8 cellular contexts compared by ENCODE assay signal in the genomic region with DNA sequence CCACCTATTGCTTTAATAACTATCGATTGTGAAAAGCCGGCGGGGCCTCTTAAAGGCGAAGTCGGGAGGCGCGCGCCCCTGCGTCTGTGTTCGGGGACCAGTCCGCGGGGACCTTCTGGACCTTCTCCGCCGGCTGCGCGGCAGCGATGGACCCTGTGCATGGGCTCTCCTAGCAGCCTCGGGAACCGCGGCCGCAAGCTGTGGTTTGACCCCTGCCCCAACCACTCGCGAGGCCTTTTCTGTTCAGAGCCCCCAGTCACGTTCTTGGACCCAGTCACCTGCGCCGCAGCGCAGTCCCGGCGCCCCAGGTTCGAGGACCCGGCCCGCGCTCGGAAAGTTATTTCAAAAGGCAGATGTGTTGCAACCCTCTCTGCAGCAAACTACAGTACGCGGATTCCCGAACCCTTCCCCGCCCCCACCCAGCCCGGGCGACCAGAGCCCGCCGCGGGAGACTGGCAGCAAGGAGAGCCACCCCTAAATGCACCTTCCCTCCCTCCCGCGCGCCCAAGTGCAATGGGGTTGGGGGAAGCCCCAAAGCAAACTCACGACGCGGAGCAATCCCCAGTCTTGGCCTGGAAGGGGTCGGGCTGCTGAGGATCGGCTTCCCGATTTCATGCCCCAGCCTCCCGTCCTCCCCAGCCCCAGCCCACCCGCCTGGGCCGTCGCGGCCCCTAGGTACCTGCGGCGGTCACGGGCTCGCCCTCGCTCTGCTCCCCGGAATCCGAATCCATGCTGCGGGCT. TPM values are rescaled to one million over a fixed set of nuclear protein-coding genes. Genes with fewer than 3 reads are reported as not detected.
DNase-seq lines count a peak whose midpoint lies in the region; ATAC-seq and TF ChIP-seq lines count a peak whose summit lies in the region.

No MANE protein-coding gene starts in this region.

- H3K9me3 Mint-ChIP-seq in activated CD4-positive, alpha-beta T cell treated with anti-CD3 and anti-CD28 coated beads, Interleukin-2, amount 10 ng/mL, durations not matched to agents 7 days and 5 days, result no peaks in the 10 kb centered on the region

- H3K4me1 Mint-ChIP-seq in activated CD4-positive, alpha-beta T cell treated with anti-CD3 and anti-CD28 coated beads, Interleukin-2, amount 10 ng/mL, durations not matched to agents 7 days and 5 days, result peaks cover 9% of the 10 kb centered on the region

- H3K36me3 Mint-ChIP-seq in activated CD4-positive, alpha-beta T cell treated with anti-CD3 and anti-CD28 coated beads, Interleukin-2, amount 10 ng/mL, durations not matched to agents 7 days and 5 days (ENCODE audit: low read depth), result peaks cover 1% of the 10 kb centered on the region

- H3K27ac Mint-ChIP-seq in activated CD4-positive, alpha-beta T cell treated with anti-CD3 and anti-CD28 coated beads, Interleukin-2, amount 10 ng/mL, durations not matched to agents 7 days and 5 days, result no peak overlapping the region

- no peak for TF ChIP-seq CTCF in adrenal gland (IDR thresholded peaks at IDR 0.05)

- H3K27ac ChIP-seq in adrenal gland, result peak overlapping the region in 1 of 5 donors; percentile 77
- no peak overlapping the region for H3K27ac ChIP-seq in iPS-18a (ENCODE audit: low read length)
- peak overlapping the region in 15 of 21 experiments; percentile 6 to 75 (median 55) for H3K27ac ChIP-seq in skin epidermis

- no peak for DNase-seq in activated CD4-positive, alpha-beta T cell treated with anti-CD3 and anti-CD28 coated beads, Interleukin-2, amount 10 ng/mL, durations not matched to agents 7 days and 5 days
- DNase-seq in activated CD4-positive, alpha-beta T cell treated with anti-CD3 and anti-CD28 coated beads, Interleukin-2, amount 50 U/mL, for 1 hour, result no peak
- DNase-seq in adrenal gland (peak in 4 of 7 donors; percentile 21 to 38 (median 34)), NCI-H2107 (lab: John Stamatoyannopoulos, UW) (no peak), NCI-H526 treated with DMSO at 0.1 percent for 48 hours (lab: John Stamatoyannopoulos, UW) (no peak)

- no peak for ATAC-seq in GM19324 (IDR thresholded peaks at IDR 0.05; ENCODE audit: low FRiP score, unreplicated experiment)

- no peaks in the 10 kb centered on the region for H3K9me3 ChIP-seq in adrenal gland (replicated peaks in 1 of 3)
- H3K9me3 ChIP-seq in iPS-18a (ENCODE audit: control insufficient read depth, low read depth, low read length), result no peaks in the 10 kb centered on the region

- H3K4me3 ChIP-seq in adrenal gland (peak overlapping the region in 2 of 4 donors; percentile 21 to 70), iPS-18a (ENCODE audit: low read length) (peak overlapping the region; percentile 48), skin epidermis (peak overlapping the region; percentile 44 to 53 (median 50))

- WGBS in adrenal gland, 4 donors, result 1 to 14% (median 5%) methylated on average over 16 to 65 of the region's 65 CpGs

- POLR2A ChIA-PET in activated CD4-positive, alpha-beta T cell treated with anti-CD3 and anti-CD28 coated beads, Interleukin-2, amount 10 ng/mL, durations not matched to agents 7 days and 5 days (lab: Charles Lee), result no interaction called here

- H3K27me3 ChIP-seq in adrenal gland, result peaks cover 31% of the 10 kb centered on the region
- peaks cover 67% of the 10 kb centered on the region for H3K27me3 ChIP-seq in iPS-18a (ENCODE audit: control insufficient read depth, insufficient read depth, low read length)

- H3K36me3 ChIP-seq in adrenal gland (replicated peaks in 1 of 2) (no peaks in the 10 kb centered on the region), iPS-18a (ENCODE audit: control insufficient read depth, low read depth, low read length) (no peaks in the 10 kb centered on the region)

- intact Hi-C loops in adrenal gland (cut with DNase I), result no loop called here

- H3K9ac ChIP-seq in iPS-18a (ENCODE audit: low read length), result no peak overlapping the region

- H3K27me3 Mint-ChIP-seq in activated CD4-positive, alpha-beta T cell treated with anti-CD3 and anti-CD28 coated beads, Interleukin-2, amount 10 ng/mL, durations not matched to agents 7 days and 5 days, result peaks cover 89% of the 10 kb centered on the region

- H3K4me1 ChIP-seq in adrenal gland (replicated peaks in 1 of 2), result peaks cover 0 to 10% of the 10 kb centered on the region in 2 donors
- H3K4me1 ChIP-seq in iPS-18a (ENCODE audit: control insufficient read depth, low read depth, low read length), result no peaks in the 10 kb centered on the region

- CTCF ChIA-PET in activated CD4-positive, alpha-beta T cell treated with anti-CD3 and anti-CD28 coated beads, Interleukin-2, amount 10 ng/mL, durations not matched to agents 7 days and 5 days (lab: Charles Lee), result no interaction called here

- no peak for TF ChIP-seq POLR2A in adrenal gland (IDR thresholded peaks at IDR 0.05)

- H3K4me3 Mint-ChIP-seq in activated CD4-positive, alpha-beta T cell treated with anti-CD3 and anti-CD28 coated beads, Interleukin-2, amount 10 ng/mL, durations not matched to agents 7 days and 5 days, result peak overlapping the region; percentile 54

RNA-seq across cellular contexts. Expression of a gene that starts 0.7 kb away (rescaled TPM):
- total RNA-seq in activated CD4-positive, alpha-beta T cell treated with anti-CD3 and anti-CD28 coated beads, Interleukin-2, amount 10 ng/mL, durations not matched to agents 7 days and 5 days, result not detected
- total RNA-seq in adrenal gland, result 1 to 10 TPM; 1.1 to 4.5 (median 3.7) TPM
- 1 to 10 TPM; 1.4 to 4.1 (median 2.0) TPM for polyA plus RNA-seq in adrenal gland

Comparison
In these comparisons a context has a peak if more than half of its experiments do, and no peak if none do; other contexts are left out.
1. DNase-seq: peak in adrenal gland (4 of 7); none in activated CD4-positive, alpha-beta T cell treated with anti-CD3 and anti-CD28 coated beads, Interleukin-2, amount 10 ng/mL, durations not matched to agents 7 days and 5 days (single experiment), activated CD4-positive, alpha-beta T cell treated with anti-CD3 and anti-CD28 coated beads, Interleukin-2, amount 50 U/mL, for 1 hour (single experiment), NCI-H2107 (single experiment) and NCI-H526 treated with DMSO at 0.1 percent for 48 hours (single experiment).